ENCODE assay signal across 8 cellular contexts in genomic region chr11:102317099-102317767, GRCh38. TPM values are rescaled to one million over a fixed set of nuclear protein-coding genes. Genes with fewer than 3 reads are reported as not detected.
A peak's percentile ranks its signal among the peaks of the same experiment; 100 is the strongest.
DNase-seq lines count a peak whose midpoint lies in the region; ATAC-seq and TF ChIP-seq lines count a peak whose summit lies in the region.

BIRC3 (plus strand) TSS chr11:102317484; CDS start chr11:102324510, 7,026 bp downstream.

- H3K27ac ChIP-seq in CD8-positive, alpha-beta memory T cell (ENCODE audit: low read depth, low read length) = peak within 1 kb of the TSS; percentile 86

- peak; percentile 80 for ATAC-seq in GM19463 (IDR thresholded peaks at IDR 0.05; ENCODE audit: unreplicated experiment)
- peak; percentile 93 for ATAC-seq in mucosa of descending colon

- peak; percentile 84 to 97 (median 93) for DNase-seq in CD8-positive, alpha-beta memory T cell
- DNase-seq in HPDE6-E6E7 (ENCODE audit: extremely low spot score) (peak; percentile 93), NOMO-1 treated with dmso at 0.1 percent for 144 hours (lab: John Stamatoyannopoulos, UW; ENCODE audit: unreplicated experiment) (peak; percentile 88), epidermal melanocyte (ENCODE audit: insufficient read length, low spot score) (peak; percentile 31), mucosa of descending colon (peak; percentile 89 to 96 (median 91))
- peak; percentile 89 for DNase-seq in activated CD8-positive, alpha-beta memory T cell treated with anti-CD3 and anti-CD28 coated beads, Interleukin-2, amount 50 U/mL, for 1 hour (ENCODE audit: extremely low read depth)
- peak; percentile 81 for DNase-seq in stimulated activated CD8-positive, alpha-beta memory T cell treated with anti-CD3 and anti-CD28 coated beads, Interleukin-4, amount 100 ng/mL, for 24 hours (ENCODE audit: low read depth)

- CTCF ChIA-PET in CD8-positive, alpha-beta memory T cell (lab: Charles Lee) = interaction anchor here (1.1 to 5.4 kb wide), 9 partner anchors 10 to 135 kb away, joined by 3 to 63 read pairs (median 9); no protein-coding TSS in a partner anchor

- peak within 1 kb of the TSS; percentile 92 to 100 (median 99) for H3K27ac Mint-ChIP-seq in CD8-positive, alpha-beta memory T cell

- no peaks in the 10 kb centered on the region for H3K9me3 ChIP-seq in CD8-positive, alpha-beta memory T cell (ENCODE audit: low read length)
- no peaks in the 10 kb centered on the region for H3K9me3 ChIP-seq in mucosa of descending colon

- peaks cover 0 to 3% of the 10 kb centered on the region in 2 donors for H3K27me3 Mint-ChIP-seq in CD8-positive, alpha-beta memory T cell

- peaks cover 0 to 45% (median 19%) of the 10 kb centered on the region in 3 donors for H3K36me3 Mint-ChIP-seq in CD8-positive, alpha-beta memory T cell

- TF ChIP-seq CTCF in mucosa of descending colon (IDR thresholded peaks at IDR 0.05) = peak; percentile 33

- H3K4me1 Mint-ChIP-seq in CD8-positive, alpha-beta memory T cell = peaks cover 68 to 79% (median 69%) of the 10 kb centered on the region in 3 donors

- H3K4me1 ChIP-seq in CD8-positive, alpha-beta memory T cell (ENCODE audit: insufficient read depth, low read length) = peaks cover 58% of the 10 kb centered on the region
- H3K4me1 ChIP-seq in mucosa of descending colon (ENCODE audit: low read depth) = peaks cover 7% of the 10 kb centered on the region

- H3K27me3 ChIP-seq in CD8-positive, alpha-beta memory T cell (ENCODE audit: insufficient read depth, low read length, poor library complexity, severe bottlenecking) = no peaks in the 10 kb centered on the region

- intact Hi-C loops in mucosa of descending colon (cut with DNase I, micrococcal nuclease) = no loop called here

- peak within 1 kb of the TSS; percentile 89 for H3K4me3 ChIP-seq in CD8-positive, alpha-beta memory T cell (ENCODE audit: low read length)
- H3K4me3 ChIP-seq in mucosa of descending colon = peak within 1 kb of the TSS; percentile 14

- peaks cover 0 to 2% (median 0%) of the 10 kb centered on the region in 5 donors for H3K9me3 Mint-ChIP-seq in CD8-positive, alpha-beta memory T cell

- H3K4me3 Mint-ChIP-seq in CD8-positive, alpha-beta memory T cell = peak within 1 kb of the TSS; percentile 90 to 98 (median 95)

- POLR2A ChIA-PET in CD8-positive, alpha-beta memory T cell (lab: Charles Lee) = interaction anchor here (1.0 to 1.6 kb wide), 3 partner anchors 10 to 22 kb away, joined by 3 to 19 read pairs (median 6); no protein-coding TSS in a partner anchor

- no peaks in the 10 kb centered on the region for H3K36me3 ChIP-seq in CD8-positive, alpha-beta memory T cell (ENCODE audit: insufficient read depth, low read length)
- no peaks in the 10 kb centered on the region for H3K36me3 ChIP-seq in mucosa of descending colon (ENCODE audit: low read depth)

RNA-seq across cellular contexts. Expression of gene BIRC3, which starts in this region (rescaled TPM):
- total RNA-seq in CD8-positive, alpha-beta memory T cell = 100 to 1,000 TPM; 191 to 199 TPM
- 36.7 TPM for polyA plus RNA-seq in CD8-positive, alpha-beta memory T cell
- 100 to 1,000 TPM in 1 of 3 donors, 10 to 100 TPM in 2; 26.1 to 116 (median 45.4) TPM for total RNA-seq in mucosa of descending colon

Comparison
In these comparisons a context has a peak if more than half of its experiments do, and no peak if none do; other contexts are left out.
1. Peak in every context shown above with its lines: DNase-seq, ATAC-seq, H3K4me3 ChIP-seq and H3K27ac ChIP-seq.
2. DNase-seq: peak in every context shown above with its lines; median percentile 93 in CD8-positive, alpha-beta memory T cell; 93 in HPDE6-E6E7; 91 in mucosa of descending colon; 89 in activated CD8-positive, alpha-beta memory T cell treated with anti-CD3 and anti-CD28 coated beads, Interleukin-2, amount 50 U/mL, for 1 hour; 88 in NOMO-1 treated with dmso at 0.1 percent for 144 hours; 81 in stimulated activated CD8-positive, alpha-beta memory T cell treated with anti-CD3 and anti-CD28 coated beads, Interleukin-4, amount 100 ng/mL, for 24 hours; 31 in epidermal melanocyte.